14 cellular contexts compared by ENCODE assay signal in the genomic region with DNA sequence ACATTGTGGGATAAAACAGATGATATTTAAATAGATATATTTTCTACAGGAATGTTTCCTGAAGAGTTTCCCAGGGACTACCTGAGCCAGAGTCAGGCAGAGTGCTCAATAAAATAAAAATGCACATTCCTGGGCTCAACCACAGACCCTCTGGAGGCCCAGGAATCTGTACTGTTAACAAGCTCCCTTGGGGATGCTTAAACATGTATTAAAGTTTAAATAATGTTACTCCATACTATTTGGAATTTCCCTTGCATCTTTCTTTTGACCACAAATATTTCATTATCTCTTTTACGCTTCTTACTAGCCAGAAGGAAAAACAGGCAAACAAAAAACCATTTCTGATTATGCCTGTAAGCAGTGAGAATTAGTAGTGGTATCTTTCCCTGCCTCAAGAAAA. TPM values are rescaled to one million over a fixed set of nuclear protein-coding genes. Genes with fewer than 3 reads are reported as not detected.
A peak's percentile ranks its signal among the peaks of the same experiment; 100 is the strongest.
DNase-seq lines count a peak whose midpoint lies in the region; ATAC-seq and TF ChIP-seq lines count a peak whose summit lies in the region.
"Had no signal": no experiment of that assay in that cellular context is flagged by ENCODE, and none has a peak within 500 bp of the region (broad histone marks: within the 10 kb centered on the region; RNA-seq: fewer than 3 reads in every experiment).

No MANE protein-coding gene starts in this region.

- no peaks in the 10 kb centered on the region for H3K36me3 ChIP-seq in OCI-LY3 (replicated peaks; ENCODE audit: low read depth, low read length)

- H4K20me1 ChIP-seq in OCI-LY3 (ENCODE audit: insufficient read depth, low read length), result no peaks in the 10 kb centered on the region

- ATAC-seq in GM19043 (IDR thresholded peaks at IDR 0.05; ENCODE audit: low read depth, unreplicated experiment) (peak; percentile 12), HG02852 (IDR thresholded peaks at IDR 0.05; ENCODE audit: unreplicated experiment) (peak; percentile 35)
- ATAC-seq: left ventricle myocardium superior; stimulated activated effector memory CD8-positive, alpha-beta T cell treated with anti-CD3 and anti-CD28 coated beads, Interleukin-12 subunit alpha, Interleukin-12 subunit beta, amount 100 ng/mL, for 72 hours had no signal

- H3K27ac ChIP-seq in OCI-LY3 (ENCODE audit: low read length), result no peak overlapping the region
- H3K27ac ChIP-seq: hepatocyte had no signal

- H3K9ac ChIP-seq in OCI-LY3 (ENCODE audit: low read length), result no peak overlapping the region

- no peak overlapping the region for H2AFZ ChIP-seq in OCI-LY3 (ENCODE audit: low read depth, low read length)
- H2AFZ ChIP-seq: hepatocyte had no signal

- no peaks in the 10 kb centered on the region for H3K27me3 Mint-ChIP-seq in nephron progenitor cell (ENCODE audit: low read depth, poor library complexity)
- no peaks in the 10 kb centered on the region for H3K27me3 Mint-ChIP-seq in activated T-helper 2 cell treated with anti-CD3 and anti-CD28 coated beads, Interferon-gamma antibody, Interleukin-2, Interleukin-4, amounts not matched to agents 10 μg/mL and 5 μg/mL and 100 μg/mL, durations not matched to agents 14 hours and 24 hours and 36 hours (ENCODE audit: low read depth)

- H3K4me3 Mint-ChIP-seq in nephron progenitor cell, result no peak overlapping the region
- H3K4me3 Mint-ChIP-seq in activated T-helper 2 cell treated with anti-CD3 and anti-CD28 coated beads, Interferon-gamma antibody, Interleukin-2, Interleukin-4, amounts not matched to agents 10 μg/mL and 5 μg/mL and 100 μg/mL, durations not matched to agents 14 hours and 24 hours and 36 hours (ENCODE audit: low read depth), result no peak overlapping the region
- H3K4me3 Mint-ChIP-seq: stimulated activated effector memory CD8-positive, alpha-beta T cell treated with anti-CD3 and anti-CD28 coated beads, Interleukin-12 subunit alpha, Interleukin-12 subunit beta, amount 100 ng/mL, for 72 hours had no signal

- H3K9me3 ChIP-seq in OCI-LY3 (ENCODE audit: insufficient read depth, low read length), result no peaks in the 10 kb centered on the region

- H3K36me3 Mint-ChIP-seq in nephron progenitor cell (ENCODE audit: low read depth), result peaks cover 18% of the 10 kb centered on the region
- peaks cover 7% of the 10 kb centered on the region for H3K36me3 Mint-ChIP-seq in activated T-helper 2 cell treated with anti-CD3 and anti-CD28 coated beads, Interferon-gamma antibody, Interleukin-2, Interleukin-4, amounts not matched to agents 10 μg/mL and 5 μg/mL and 100 μg/mL, durations not matched to agents 14 hours and 24 hours and 36 hours (ENCODE audit: low read depth)
- H3K36me3 Mint-ChIP-seq: stimulated activated effector memory CD8-positive, alpha-beta T cell treated with anti-CD3 and anti-CD28 coated beads, Interleukin-12 subunit alpha, Interleukin-12 subunit beta, amount 100 ng/mL, for 72 hours had no signal

- no peak overlapping the region for H3K4me3 ChIP-seq in OCI-LY3 (ENCODE audit: low read length)
- H3K4me3 ChIP-seq: hepatocyte had no signal

- peak overlapping the region; percentile 73 for H3K27ac Mint-ChIP-seq in nephron progenitor cell
- no peak overlapping the region for H3K27ac Mint-ChIP-seq in activated T-helper 2 cell treated with anti-CD3 and anti-CD28 coated beads, Interferon-gamma antibody, Interleukin-2, Interleukin-4, amounts not matched to agents 10 μg/mL and 5 μg/mL and 100 μg/mL, durations not matched to agents 14 hours and 24 hours and 36 hours
- H3K27ac Mint-ChIP-seq: stimulated activated effector memory CD8-positive, alpha-beta T cell treated with anti-CD3 and anti-CD28 coated beads, Interleukin-12 subunit alpha, Interleukin-12 subunit beta, amount 100 ng/mL, for 72 hours had no signal

- H3K4me2 ChIP-seq in OCI-LY3 (ENCODE audit: low read length), result peak overlapping the region; percentile 37
- H3K4me2 ChIP-seq: hepatocyte had no signal

- H3K79me2 ChIP-seq in OCI-LY3 (ENCODE audit: low read length), result no peaks in the 10 kb centered on the region
- H3K79me2 ChIP-seq: hepatocyte had no signal

- TF ChIP-seq CTCF in OCI-LY3 (IDR thresholded peaks at IDR 0.05; ENCODE audit: low read depth, low read length) (no peak), nephron progenitor cell (IDR thresholded peaks at IDR 0.05) (no peak)

- peaks cover 13% of the 10 kb centered on the region for H3K4me1 ChIP-seq in OCI-LY3 (ENCODE audit: low read length)

- no peak for DNase-seq in nephron progenitor cell
- no peak for DNase-seq in activated T-helper 2 cell treated with anti-CD3 and anti-CD28 coated beads, Interferon-gamma antibody, Interleukin-2, Interleukin-4, amounts not matched to agents 10 μg/mL and 5 μg/mL and 100 μg/mL, durations not matched to agents 14 hours and 24 hours and 36 hours (ENCODE audit: low spot score)
- no peak for DNase-seq in mucosa of gallbladder (ENCODE audit: low spot score)
- no peak for DNase-seq in AML-193 (lab: John Stamatoyannopoulos, UW)
- no peak for DNase-seq in SKM-1 treated with dmso at 0.1 percent for 144 hours (lab: John Stamatoyannopoulos, UW; ENCODE audit: unreplicated experiment)
- DNase-seq: amniotic stem cell, left ventricle myocardium superior, NCI-H524, SHP77 had no signal

- peaks cover 13% of the 10 kb centered on the region for H3K4me1 Mint-ChIP-seq in nephron progenitor cell
- H3K4me1 Mint-ChIP-seq in activated T-helper 2 cell treated with anti-CD3 and anti-CD28 coated beads, Interferon-gamma antibody, Interleukin-2, Interleukin-4, amounts not matched to agents 10 μg/mL and 5 μg/mL and 100 μg/mL, durations not matched to agents 14 hours and 24 hours and 36 hours (ENCODE audit: low read depth), result peaks cover 1% of the 10 kb centered on the region
- H3K4me1 Mint-ChIP-seq: stimulated activated effector memory CD8-positive, alpha-beta T cell treated with anti-CD3 and anti-CD28 coated beads, Interleukin-12 subunit alpha, Interleukin-12 subunit beta, amount 100 ng/mL, for 72 hours had no signal

- intact Hi-C loops in activated T-helper 2 cell treated with anti-CD3 and anti-CD28 coated beads, Interferon-gamma antibody, Interleukin-2, Interleukin-4, amounts not matched to agents 10 μg/mL and 5 μg/mL and 100 μg/mL, durations not matched to agents 14 hours and 24 hours and 36 hours (cut with micrococcal nuclease), result no loop called here

- no peaks in the 10 kb centered on the region for H3K9me3 Mint-ChIP-seq in nephron progenitor cell
- peaks cover 3% of the 10 kb centered on the region for H3K9me3 Mint-ChIP-seq in activated T-helper 2 cell treated with anti-CD3 and anti-CD28 coated beads, Interferon-gamma antibody, Interleukin-2, Interleukin-4, amounts not matched to agents 10 μg/mL and 5 μg/mL and 100 μg/mL, durations not matched to agents 14 hours and 24 hours and 36 hours
- H3K9me3 Mint-ChIP-seq: stimulated activated effector memory CD8-positive, alpha-beta T cell treated with anti-CD3 and anti-CD28 coated beads, Interleukin-12 subunit alpha, Interleukin-12 subunit beta, amount 100 ng/mL, for 72 hours had no signal

- H3K27me3 ChIP-seq in OCI-LY3 (ENCODE audit: low read depth, low read length), result no peaks in the 10 kb centered on the region
- H3K27me3 ChIP-seq: hepatocyte had no signal

RNA-seq across cellular contexts. Expression of a gene that starts 42.3 kb away (rescaled TPM):
- 4.5 and 5.0 TPM in 2 replicates for total RNA-seq in activated T-helper 2 cell treated with anti-CD3 and anti-CD28 coated beads, Interferon-gamma antibody, Interleukin-2, Interleukin-4, amounts not matched to agents 10 μg/mL and 5 μg/mL and 100 μg/mL, durations not matched to agents 14 hours and 24 hours and 36 hours
- total RNA-seq in mucosa of gallbladder, result 1.6 TPM
